In genomic region chr15:60406513-60407124, GRCh38 we compare ENCODE assay signal across 21 cellular contexts. TPM values are rescaled to one million over a fixed set of nuclear protein-coding genes. Genes with fewer than 3 reads are reported as not detected.
DNase-seq lines count a peak whose midpoint lies in the region; ATAC-seq, FAIRE-seq and TF ChIP-seq lines count a peak whose summit lies in the region.
"Had no signal": no experiment of that assay in that cellular context is flagged by ENCODE, and none has a peak within 500 bp of the region (broad histone marks: within the 10 kb centered on the region; RNA-seq: fewer than 3 reads in every experiment).

No MANE protein-coding gene starts in this region.

- no peak overlapping the region for H3K4me2 ChIP-seq in osteoblast (ENCODE audit: insufficient read depth, low read length)

- no peak for ATAC-seq in activated naive CD8-positive, alpha-beta T cell treated with anti-CD3 and anti-CD28 coated beads, Interleukin-2, amount 50 U/mL, for 24 hours

- H3K4me1 Mint-ChIP-seq in activated naive CD8-positive, alpha-beta T cell treated with anti-CD3 and anti-CD28 coated beads, Interleukin-2, amount 50 U/mL, for 24 hours, result peaks cover 18% of the 10 kb centered on the region
- H3K4me1 Mint-ChIP-seq in activated naive CD8-positive, alpha-beta T cell treated with anti-CD3 and anti-CD28 coated beads for 36 hours, result peaks cover 6% of the 10 kb centered on the region
- H3K4me1 Mint-ChIP-seq in chondrocyte (ENCODE audit: low read depth), result peaks cover 50% of the 10 kb centered on the region

- TF ChIP-seq CTCF in chondrocyte (IDR thresholded peaks at IDR 0.05) (no peak), osteoblast (IDR thresholded peaks at IDR 0.05; ENCODE audit: extremely low read depth, low read depth, low read length) (no peak), vagina (IDR thresholded peaks at IDR 0.05) (no peak), prostate gland (IDR thresholded peaks at IDR 0.05) (no peak)

- no peak overlapping the region for H3K4me3 ChIP-seq in osteoblast (ENCODE audit: insufficient read depth, low read length)
- no peak overlapping the region for H3K4me3 ChIP-seq in vagina
- H3K4me3 ChIP-seq in prostate gland, result no peak overlapping the region
- H3K4me3 ChIP-seq: heart left ventricle, upper lobe of left lung had no signal

- no peak overlapping the region for H3K4me3 Mint-ChIP-seq in activated naive CD8-positive, alpha-beta T cell treated with anti-CD3 and anti-CD28 coated beads, Interleukin-2, amount 50 U/mL, for 24 hours
- H3K4me3 Mint-ChIP-seq in activated naive CD8-positive, alpha-beta T cell treated with anti-CD3 and anti-CD28 coated beads for 36 hours, result no peak overlapping the region
- no peak overlapping the region for H3K4me3 Mint-ChIP-seq in chondrocyte (ENCODE audit: unreplicated experiment)
- H3K4me3 Mint-ChIP-seq: activated CD4-positive, alpha-beta T cell treated with anti-CD3 and anti-CD28 coated beads, Interleukin-2, amount 10 ng/mL, durations not matched to agents 7 days and 5 days; activated naive CD4-positive, alpha-beta T cell treated with anti-CD3 and anti-CD28 coated beads for 36 hours had no signal

- H4K20me1 ChIP-seq in osteoblast (ENCODE audit: insufficient read depth, low read length), result no peaks in the 10 kb centered on the region

- 63% methylated on average over 2 of the region's 2 CpGs for WGBS in prostate gland

- no peaks in the 10 kb centered on the region for H3K36me3 ChIP-seq in osteoblast (ENCODE audit: insufficient read depth, low read length)
- H3K36me3 ChIP-seq in vagina, result no peaks in the 10 kb centered on the region
- H3K36me3 ChIP-seq in prostate gland, result no peaks in the 10 kb centered on the region
- H3K36me3 ChIP-seq: heart left ventricle, upper lobe of left lung had no signal

- intact Hi-C loops in vagina (cut with DNase I), result no loop called here
- intact Hi-C loops in prostate gland (cut with DNase I), result no loop called here

- in situ Hi-C loops in KBM-7 (cut with MboI; ENCODE audit: low pct_unique_long_range_greater_than_20kb, low sequenced_read_pairs), result no loop called here

- no peak for DNase-seq in activated naive CD8-positive, alpha-beta T cell treated with anti-CD3 and anti-CD28 coated beads, Interleukin-2, amount 50 U/mL, for 24 hours
- DNase-seq in activated naive CD8-positive, alpha-beta T cell treated with anti-CD3 and anti-CD28 coated beads for 36 hours, result no peak
- DNase-seq in chondrocyte (ENCODE audit: low spot score) (no peak), osteoblast (ENCODE audit: insufficient read length, low spot score, missing footprints) (no peak), vagina (ENCODE audit: extremely low spot score in 2 of 2) (no peak), KBM-7 (no peak), GM12891 (ENCODE audit: insufficient read length, low spot score) (no peak), prostate gland (ENCODE audit: low spot score) (no peak)
- DNase-seq: activated CD4-positive, alpha-beta T cell treated with anti-CD3 and anti-CD28 coated beads, Interleukin-2, amount 10 ng/mL, durations not matched to agents 7 days and 5 days; activated naive CD4-positive, alpha-beta T cell treated with anti-CD3 and anti-CD28 coated beads for 36 hours; GDM1; GOT3; heart left ventricle; Kasumi-1; NCI-H1436 treated with DMSO at 0.1 percent for 48 hours; NCI-H446 treated with DMSO at 0.1 percent for 48 hours; nucleus accumbens; upper lobe of left lung had no signal

- H2AFZ ChIP-seq in osteoblast (ENCODE audit: low read length), result no peak overlapping the region

- H3K27ac ChIP-seq in osteoblast (ENCODE audit: low read depth, low read length), result peak overlapping the region; percentile 86
- peak overlapping the region; percentile 53 for H3K27ac ChIP-seq in vagina
- H3K27ac ChIP-seq in prostate gland, result no peak overlapping the region

- H3K4me1 ChIP-seq in osteoblast (ENCODE audit: insufficient read depth, low read length), result peaks cover 45% of the 10 kb centered on the region
- H3K4me1 ChIP-seq in vagina, result peaks cover 12% of the 10 kb centered on the region
- H3K4me1 ChIP-seq in prostate gland (replicated peaks), result no peaks in the 10 kb centered on the region

- no peaks in the 10 kb centered on the region for H3K79me2 ChIP-seq in osteoblast (ENCODE audit: insufficient read depth, low read length)

- TF ChIP-seq POLR2A in vagina (IDR thresholded peaks at IDR 0.05) (no peak), GM12891 (IDR thresholded peaks at IDR 0.05; ENCODE audit: low read depth, low read length) (no peak), prostate gland (IDR thresholded peaks at IDR 0.05) (no peak)

- H3K27me3 ChIP-seq in osteoblast (ENCODE audit: insufficient read depth, low read length) (no peaks in the 10 kb centered on the region), vagina (no peaks in the 10 kb centered on the region), prostate gland (replicated peaks; ENCODE audit: insufficient read depth) (no peaks in the 10 kb centered on the region)
- H3K27me3 ChIP-seq: heart left ventricle, upper lobe of left lung had no signal

- H3K27me3 Mint-ChIP-seq in activated naive CD8-positive, alpha-beta T cell treated with anti-CD3 and anti-CD28 coated beads, Interleukin-2, amount 50 U/mL, for 24 hours, result no peaks in the 10 kb centered on the region
- no peaks in the 10 kb centered on the region for H3K27me3 Mint-ChIP-seq in activated naive CD8-positive, alpha-beta T cell treated with anti-CD3 and anti-CD28 coated beads for 36 hours
- H3K27me3 Mint-ChIP-seq in chondrocyte (ENCODE audit: low read depth), result no peaks in the 10 kb centered on the region
- H3K27me3 Mint-ChIP-seq: brain had no signal

- H3K9me3 ChIP-seq in osteoblast (ENCODE audit: low read depth, low read length) (no peaks in the 10 kb centered on the region), vagina (no peaks in the 10 kb centered on the region), prostate gland (no peaks in the 10 kb centered on the region)
- H3K9me3 ChIP-seq: heart left ventricle, upper lobe of left lung had no signal

- H3K9me3 Mint-ChIP-seq in activated naive CD8-positive, alpha-beta T cell treated with anti-CD3 and anti-CD28 coated beads, Interleukin-2, amount 50 U/mL, for 24 hours, result no peaks in the 10 kb centered on the region
- no peaks in the 10 kb centered on the region for H3K9me3 Mint-ChIP-seq in activated naive CD8-positive, alpha-beta T cell treated with anti-CD3 and anti-CD28 coated beads for 36 hours
- no peaks in the 10 kb centered on the region for H3K9me3 Mint-ChIP-seq in chondrocyte (ENCODE audit: low read depth)
- H3K9me3 Mint-ChIP-seq: activated naive CD4-positive, alpha-beta T cell treated with anti-CD3 and anti-CD28 coated beads for 36 hours; brain had no signal

- peak overlapping the region; percentile 53 for H3K27ac Mint-ChIP-seq in activated naive CD8-positive, alpha-beta T cell treated with anti-CD3 and anti-CD28 coated beads, Interleukin-2, amount 50 U/mL, for 24 hours
- H3K27ac Mint-ChIP-seq in activated naive CD8-positive, alpha-beta T cell treated with anti-CD3 and anti-CD28 coated beads for 36 hours, result no peak overlapping the region
- peak overlapping the region; percentile 84 for H3K27ac Mint-ChIP-seq in chondrocyte (ENCODE audit: unreplicated experiment)
- H3K27ac Mint-ChIP-seq: activated CD4-positive, alpha-beta T cell treated with anti-CD3 and anti-CD28 coated beads, Interleukin-2, amount 10 ng/mL, durations not matched to agents 7 days and 5 days; activated naive CD4-positive, alpha-beta T cell treated with anti-CD3 and anti-CD28 coated beads for 36 hours had no signal

- H3K36me3 Mint-ChIP-seq in activated naive CD8-positive, alpha-beta T cell treated with anti-CD3 and anti-CD28 coated beads, Interleukin-2, amount 50 U/mL, for 24 hours (ENCODE audit: low read depth), result no peaks in the 10 kb centered on the region
- H3K36me3 Mint-ChIP-seq in activated naive CD8-positive, alpha-beta T cell treated with anti-CD3 and anti-CD28 coated beads for 36 hours, result no peaks in the 10 kb centered on the region
- no peaks in the 10 kb centered on the region for H3K36me3 Mint-ChIP-seq in chondrocyte (ENCODE audit: low read depth)
- H3K36me3 Mint-ChIP-seq: brain had no signal

- no peak for FAIRE-seq in GM12891 (lab: Jason Lieb, UNC)
- FAIRE-seq: GM12892, TTC549 had no signal

TF ChIP-seq in GM12891, 5 proteins besides CTCF, POLR2A, EP300 and RAD21:
- no peak for TF ChIP-seq TAF1 (IDR thresholded peaks at IDR 0.05; ENCODE audit: low read depth, low read length)
- TF ChIP-seq PAX5 (IDR thresholded peaks at IDR 0.05; ENCODE audit: insufficient read depth, low read length, severe bottlenecking), result no peak
- no peak for TF ChIP-seq SPI1 (IDR thresholded peaks at IDR 0.05; ENCODE audit: low read depth, low read length)
- TF ChIP-seq POLR2AphosphoS5 (IDR thresholded peaks at IDR 0.05; ENCODE audit: low read depth, low read length), result no peak
- no peak for TF ChIP-seq POU2F2 (IDR thresholded peaks at IDR 0.05; ENCODE audit: low read depth, low read length)

RNA-seq across cellular contexts. Expression of gene ANXA2, which starts 8.8 kb away (rescaled TPM):
- 10 to 100 TPM; 44.0 to 44.8 TPM for total RNA-seq in activated naive CD8-positive, alpha-beta T cell treated with anti-CD3 and anti-CD28 coated beads for 36 hours
- 2,649 to 2,819 TPM (median 2,779 TPM) in 3 replicates for total RNA-seq in chondrocyte
- 2,826 and 3,042 TPM in 2 replicates for total RNA-seq in osteoblast
- 1,230 TPM for total RNA-seq in vagina
- polyA plus RNA-seq in GM12891 (2012; ENCODE audit: low read depth, missing spikeins), result 59.1 TPM
- 100 to 1,000 TPM; 404 to 595 TPM for total RNA-seq in prostate gland

Comparison
In these comparisons a context has a peak if more than half of its experiments do, and no peak if none do; other contexts are left out.
1. H3K27ac ChIP-seq: peak in osteoblast (single experiment) and vagina (single experiment); none in prostate gland (0 of 2).
2. RNA of gene ANXA2, which starts 8.8 kb away (total RNA-seq): 2,826 to 3,042 TPM in osteoblast, 2,649 to 2,819 TPM in chondrocyte, 1,230 TPM in vagina (single experiment) and 404 to 595 TPM in prostate gland; 44.0 to 44.8 TPM in activated naive CD8-positive, alpha-beta T cell treated with anti-CD3 and anti-CD28 coated beads for 36 hours; every median in the first group is over 4 times any median in the second.